14 cellular contexts compared by ENCODE assay signal in the genomic region with DNA sequence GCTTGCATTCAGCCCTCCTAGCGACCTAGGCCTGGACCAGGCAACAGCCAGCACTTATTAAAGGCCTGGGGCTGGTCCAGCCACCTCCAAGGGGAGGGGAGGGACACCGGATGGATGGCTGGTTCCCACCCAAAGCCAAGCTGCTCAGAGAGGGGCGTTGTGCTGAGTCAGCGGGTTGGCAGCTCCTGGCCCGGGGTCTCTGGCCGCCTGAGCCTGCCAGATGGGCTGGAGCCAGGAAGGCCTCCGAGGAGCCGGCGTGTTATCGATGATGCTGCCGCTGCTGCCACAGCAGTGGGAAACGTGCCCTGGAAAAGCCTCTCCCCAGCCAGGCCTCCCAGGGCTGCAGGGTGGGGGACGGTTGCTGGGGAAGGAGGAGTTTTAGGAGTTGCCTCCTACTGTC. TPM values are rescaled to one million over a fixed set of nuclear protein-coding genes. Genes with fewer than 3 reads are reported as not detected.
DNase-seq lines count a peak whose midpoint lies in the region; ATAC-seq and TF ChIP-seq lines count a peak whose summit lies in the region.
"Had no signal": no experiment of that assay in that cellular context is flagged by ENCODE, and none has a peak within 500 bp of the region (broad histone marks: within the 10 kb centered on the region; RNA-seq: fewer than 3 reads in every experiment).

No MANE protein-coding gene starts in this region.

- H3K27me3 Mint-ChIP-seq in MCF 10A (ENCODE audit: insufficient read depth, unreplicated experiment) = no peaks in the 10 kb centered on the region

- H3K23ac ChIP-seq in neuronal stem cell (ENCODE audit: low read depth, low read length, poor library complexity) = peak overlapping the region; percentile 38

- peak overlapping the region; percentile 28 for H2BK12ac ChIP-seq in neuronal stem cell (ENCODE audit: low read length)

- H3K27ac ChIP-seq in ACC112 (ENCODE audit: low read depth, low read length) = no peak overlapping the region
- peak overlapping the region; percentile 98 for H3K27ac ChIP-seq in PC-3 (ENCODE audit: low read length)
- H3K27ac ChIP-seq in neuronal stem cell (replicated peaks; ENCODE audit: low read length) = no peak overlapping the region
- H3K27ac ChIP-seq: ascending aorta, epithelial cell of prostate had no signal

- H3K79me1 ChIP-seq in neuronal stem cell (ENCODE audit: low read depth, low read length) = no peaks in the 10 kb centered on the region

- no peak overlapping the region for H2BK120ac ChIP-seq in neuronal stem cell (ENCODE audit: low read depth, low read length)

- H3K4me3 Mint-ChIP-seq in MCF 10A (ENCODE audit: unreplicated experiment) = no peak overlapping the region
- H3K4me3 Mint-ChIP-seq: B cell had no signal

- H3K9ac ChIP-seq in PC-3 (ENCODE audit: low read length) (no peak overlapping the region), neuronal stem cell (ENCODE audit: low read depth, low read length, poor library complexity) (peak overlapping the region; percentile 40)

- no peak overlapping the region for H3K27ac Mint-ChIP-seq in MCF 10A (ENCODE audit: low read depth, unreplicated experiment)
- H3K27ac Mint-ChIP-seq: B cell had no signal

- H3K9me3 ChIP-seq in PC-3 (ENCODE audit: low read length) = no peaks in the 10 kb centered on the region
- no peaks in the 10 kb centered on the region for H3K9me3 ChIP-seq in neuronal stem cell (replicated peaks in 1 of 2; ENCODE audit: control insufficient read depth in 2 of 2, insufficient read depth in 1 of 2, low read depth in 1 of 2, low read length in 2 of 2)
- H3K9me3 ChIP-seq: ascending aorta, HAP-1 had no signal

- peak overlapping the region; percentile 73 for H3K18ac ChIP-seq in neuronal stem cell (ENCODE audit: low read length)

- no peak overlapping the region for H3K14ac ChIP-seq in neuronal stem cell (ENCODE audit: low read length)

- POLR2A ChIA-PET in PC-3 (lab: Charles Lee; ENCODE audit: unreplicated experiment) = no interaction called here
- POLR2A ChIA-PET in MCF 10A (lab: Yijun Ruan, JAX) = no interaction called here

- H4K8ac ChIP-seq in neuronal stem cell (ENCODE audit: low read depth, low read length) = no peak overlapping the region

- ATAC-seq in PC-3 (no peak), GM18498 (IDR thresholded peaks at IDR 0.05; ENCODE audit: unreplicated experiment) (no peak), HG02852 (IDR thresholded peaks at IDR 0.05; ENCODE audit: unreplicated experiment) (no peak)
- ATAC-seq: stimulated activated naive CD8-positive, alpha-beta T cell treated with anti-CD3 and anti-CD28 coated beads, Interleukin-15, Interleukin-2, amounts not matched to agents 100 U/mL and 50 U/mL, for 24 hours had no signal

- peaks cover 22% of the 10 kb centered on the region for H3K4me1 Mint-ChIP-seq in MCF 10A (ENCODE audit: insufficient read depth, unreplicated experiment)
- H3K4me1 Mint-ChIP-seq: B cell had no signal

- H3K9me3 Mint-ChIP-seq in MCF 10A (ENCODE audit: unreplicated experiment) = no peaks in the 10 kb centered on the region

- no peaks in the 10 kb centered on the region for H3K9me2 ChIP-seq in PC-3 (replicated peaks; ENCODE audit: low read length)

- no peak for TF ChIP-seq CTCF in PC-3 (conservative IDR thresholded peaks at IDR 0.05; ENCODE audit: low read depth, low read length)
- TF ChIP-seq CTCF in fibroblast of the aortic adventitia (IDR thresholded peaks at IDR 0.05; ENCODE audit: insufficient read depth, low read length) = no peak
- TF ChIP-seq CTCF in MCF 10A (IDR thresholded peaks at IDR 0.05; ENCODE audit: unreplicated experiment) = no peak

- intact Hi-C loops in PC-3 (cut with micrococcal nuclease) (no loop called here), MCF 10A (cut with micrococcal nuclease) (no loop called here)

- H3F3A ChIP-seq in PC-3 (ENCODE audit: low read length, unreplicated experiment) = peaks cover 21% of the 10 kb centered on the region

- no peak overlapping the region for H2BK15ac ChIP-seq in neuronal stem cell (ENCODE audit: low read length)

- no peak overlapping the region for H2BK5ac ChIP-seq in neuronal stem cell (ENCODE audit: low read length)

- H3K27me3 ChIP-seq in ACC112 (ENCODE audit: insufficient read depth, low read length) = no peaks in the 10 kb centered on the region
- no peaks in the 10 kb centered on the region for H3K27me3 ChIP-seq in PC-3 (ENCODE audit: low read length)
- peaks cover 0 to 37% (median 0%) of the 10 kb centered on the region in 3 experiments for H3K27me3 ChIP-seq in neuronal stem cell (ENCODE audit: control insufficient read depth in 3 of 3, insufficient read depth in 3 of 3, low read depth in 1 of 3, low read length in 3 of 3)
- H3K27me3 ChIP-seq: ascending aorta had no signal

- no peak overlapping the region for H4K91ac ChIP-seq in neuronal stem cell (ENCODE audit: low read depth, low read length, poor library complexity)

- H4K20me1 ChIP-seq in PC-3 (ENCODE audit: low read length) = no peaks in the 10 kb centered on the region

- CTCF ChIA-PET in PC-3 (lab: Charles Lee) (no interaction called here), MCF 10A (lab: Yijun Ruan, JAX) (no interaction called here)

- no peak overlapping the region for H3K4me3 ChIP-seq in ACC112 (ENCODE audit: low read depth, low read length)
- H3K4me3 ChIP-seq in PC-3 (ENCODE audit: low read length) = no peak overlapping the region
- no peak overlapping the region for H3K4me3 ChIP-seq in fibroblast of the aortic adventitia (ENCODE audit: low read depth, low read length)
- H3K4me3 ChIP-seq in neuronal stem cell (ENCODE audit: low read length in 2 of 2) = no peak overlapping the region
- H3K4me3 ChIP-seq: ascending aorta, HAP-1 had no signal

- H3K4me2 ChIP-seq in PC-3 (ENCODE audit: low read length) (no peak overlapping the region), neuronal stem cell (ENCODE audit: insufficient read depth, low read length, poor library complexity, severe bottlenecking) (no peak overlapping the region)

- no peak overlapping the region for H2AK5ac ChIP-seq in neuronal stem cell (ENCODE audit: low read depth, low read length)

- H2AFZ ChIP-seq in ACC112 (ENCODE audit: low read length, unreplicated experiment) (peak overlapping the region; percentile 85), PC-3 (ENCODE audit: low read length) (no peak overlapping the region), neuronal stem cell (ENCODE audit: low read length) (peak overlapping the region; percentile 59)

- H3K36me3 Mint-ChIP-seq in MCF 10A (ENCODE audit: insufficient read depth, unreplicated experiment) = peaks cover 4% of the 10 kb centered on the region

- DNase-seq in PC-3 (no peak), fibroblast of the aortic adventitia (ENCODE audit: low read depth) (peak; percentile 97), neuronal stem cell (ENCODE audit: low spot score) (no peak), NCI-H345 (lab: John Stamatoyannopoulos, UW) (no peak), MCF 10A (ENCODE audit: unreplicated experiment) (no peak)
- DNase-seq: activated T-cell treated with anti-CD3 and anti-CD28 coated beads for 4 hours; stimulated activated naive CD8-positive, alpha-beta T cell treated with anti-CD3 and anti-CD28 coated beads, Interleukin-15, Interleukin-2, amounts not matched to agents 100 U/mL and 50 U/mL, for 24 hours had no signal

- no peaks in the 10 kb centered on the region for H3K79me2 ChIP-seq in ACC112 (ENCODE audit: control insufficient read depth, insufficient read depth, low read length, unreplicated experiment)
- no peaks in the 10 kb centered on the region for H3K79me2 ChIP-seq in PC-3 (ENCODE audit: low read length)

- no CpG with 5 or more reads among the region's 13 CpGs for WGBS in neuronal stem cell (ENCODE audit: extremely low coverage in 2 of 2, insufficient read length in 2 of 2, insufficient replicate concordance in 1 of 2), 2 donors

- H3K4ac ChIP-seq in neuronal stem cell (ENCODE audit: low read length) = no peak overlapping the region

- H3K36me3 ChIP-seq in ACC112 (ENCODE audit: insufficient read depth, low read length) = no peaks in the 10 kb centered on the region
- H3K36me3 ChIP-seq in PC-3 (ENCODE audit: low read depth, low read length) = no peaks in the 10 kb centered on the region
- no peaks in the 10 kb centered on the region for H3K36me3 ChIP-seq in neuronal stem cell (replicated peaks in 1 of 2; ENCODE audit: control insufficient read depth in 2 of 2, insufficient read depth in 2 of 2, low read length in 2 of 2)
- H3K36me3 ChIP-seq: ascending aorta, HAP-1 had no signal

- BruUV-seq in PC-3 (replicated peaks; lab: Mats Ljungman, UMichigan) = no TSS peak
- BruUV-seq in MCF 10A (replicated peaks; lab: Mats Ljungman, UMichigan) = no TSS peak

- peaks cover 29% of the 10 kb centered on the region for H3K4me1 ChIP-seq in ACC112 (ENCODE audit: control insufficient read depth, insufficient read depth, low read length, unreplicated experiment)
- H3K4me1 ChIP-seq in PC-3 (ENCODE audit: insufficient read depth, low read length) = peaks cover 49% of the 10 kb centered on the region
- H3K4me1 ChIP-seq in neuronal stem cell (ENCODE audit: control insufficient read depth in 2 of 2, insufficient read depth in 1 of 2, low read depth in 1 of 2, low read length in 2 of 2) = peaks cover 3 to 20% of the 10 kb centered on the region in 2 donors
- H3K4me1 ChIP-seq: HAP-1 had no signal

RNA-seq across cellular contexts. Expression of gene TSEN2, which starts 43.4 kb away (rescaled TPM):
- total RNA-seq in PC-3 (2014; rRNA removed) (40.2 and 51.0 TPM in 2 replicates), fibroblast of the aortic adventitia (ENCODE audit: low replicate concordance) (8.4 and 17.7 TPM in 2 replicates), MCF 10A (2022) (24.5 and 32.3 TPM in 2 replicates)
- polyA plus RNA-seq in neuronal stem cell (2013, experiment 1 of 2) = 13.0 TPM
- 13.7 TPM for polyA plus RNA-seq in neuronal stem cell (2013, experiment 2 of 2)
